ENCODE assay signal across 9 cellular contexts in the genomic region with DNA sequence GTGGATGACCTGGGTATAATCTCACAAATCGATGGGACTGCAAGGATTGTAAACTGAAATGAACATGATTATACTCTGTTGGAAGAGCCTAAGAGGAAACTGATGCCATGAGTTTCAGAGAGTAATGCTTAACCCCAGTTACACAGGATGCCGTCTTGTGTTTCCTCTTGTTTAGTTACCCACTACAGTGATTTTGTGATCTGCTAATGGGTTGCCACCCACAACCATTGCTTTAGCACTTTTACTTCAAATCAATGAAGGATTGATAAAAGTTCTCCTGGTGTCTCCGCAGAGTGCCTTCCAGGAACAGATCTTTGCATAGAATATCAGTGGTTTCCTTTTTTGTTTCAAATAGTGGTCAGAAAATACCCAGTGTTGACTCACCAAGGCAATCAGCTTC. TPM values are rescaled to one million over a fixed set of nuclear protein-coding genes. Genes with fewer than 3 reads are reported as not detected.
DNase-seq lines count a peak whose midpoint lies in the region; ATAC-seq and TF ChIP-seq lines count a peak whose summit lies in the region.
"Not testable (repeated sequence)": the region's sequence is repeated elsewhere in the genome, so short reads cannot be mapped to it uniquely, and the experiment has no call there.
"Had no signal": no experiment of that assay in that cellular context is flagged by ENCODE, and none has a peak within 500 bp of the region (broad histone marks: within the 10 kb centered on the region; RNA-seq: fewer than 3 reads in every experiment).

No MANE protein-coding gene starts in this region.

- H3K27ac ChIP-seq in GM23248 = peak overlapping the region; percentile 85; the same call in 1 of the 2 replicates

- peaks cover 15% of the 10 kb centered on the region; the same call in 1 of the 2 replicates for H4K20me1 ChIP-seq in GM23248 (ENCODE audit: insufficient read depth)

- not testable (repeated sequence) for H3K27me3 Mint-ChIP-seq in T-cell; activated CD8-positive, alpha-beta memory T cell treated with anti-CD3 and anti-CD28 coated beads, Interleukin-2, amount 10 ng/mL, durations not matched to agents 7 days and 5 days; activated naive CD8-positive, alpha-beta T cell treated with anti-CD3 and anti-CD28 coated beads for 36 hours; endothelial cell (ENCODE audit: unreplicated experiment); natural killer cell treated with Interleukin-12 subunit alpha and Interleukin-12 subunit beta and Interleukin-15 and Interleukin-18, amount 100 ng/mL, for 72 hours; stimulated activated naive CD8-positive, alpha-beta T cell treated with anti-CD3 and anti-CD28 coated beads, Interleukin-15, Interleukin-2, amounts not matched to agents 100 ng/mL and 50 ng/mL, for 24 hours

- POLR2A ChIA-PET in T-cell (lab: Charles Lee) = not testable (repeated sequence)

- peaks cover 25% of the 10 kb centered on the region for H3K36me3 ChIP-seq in GM23248 (ENCODE audit: low read depth)

- H3K27ac Mint-ChIP-seq in T-cell = peak overlapping the region; percentile 87
- H3K27ac Mint-ChIP-seq in activated CD8-positive, alpha-beta memory T cell treated with anti-CD3 and anti-CD28 coated beads, Interleukin-2, amount 10 ng/mL, durations not matched to agents 7 days and 5 days = peak overlapping the region; percentile 69
- peak overlapping the region; percentile 76 for H3K27ac Mint-ChIP-seq in activated naive CD8-positive, alpha-beta T cell treated with anti-CD3 and anti-CD28 coated beads for 36 hours
- peak overlapping the region; percentile 61 for H3K27ac Mint-ChIP-seq in endothelial cell (ENCODE audit: unreplicated experiment)
- H3K27ac Mint-ChIP-seq in natural killer cell treated with Interleukin-12 subunit alpha and Interleukin-12 subunit beta and Interleukin-15 and Interleukin-18, amount 100 ng/mL, for 72 hours = peak overlapping the region; percentile 62 to 83
- peak overlapping the region; percentile 73 for H3K27ac Mint-ChIP-seq in stimulated activated naive CD8-positive, alpha-beta T cell treated with anti-CD3 and anti-CD28 coated beads, Interleukin-15, Interleukin-2, amounts not matched to agents 100 ng/mL and 50 ng/mL, for 24 hours

- peaks cover 66% of the 10 kb centered on the region for H3F3A ChIP-seq in GM23248 (ENCODE audit: insufficient read depth)

- in situ Hi-C loops in GM23248 (cut with MboI) = not testable (repeated sequence)

- H3K27me3 ChIP-seq in GM23248 (replicated peaks; ENCODE audit: insufficient read depth) = not testable (repeated sequence)

- H3K4me3 ChIP-seq in GM23248 = not testable (repeated sequence)

- H3K4me1 ChIP-seq in GM23248 (ENCODE audit: insufficient read depth) = peaks cover 41% of the 10 kb centered on the region

- H3K4me1 Mint-ChIP-seq in T-cell = peaks cover 57 to 82% (median 70%) of the 10 kb centered on the region in 3 donors
- H3K4me1 Mint-ChIP-seq in activated CD8-positive, alpha-beta memory T cell treated with anti-CD3 and anti-CD28 coated beads, Interleukin-2, amount 10 ng/mL, durations not matched to agents 7 days and 5 days = peaks cover 55% of the 10 kb centered on the region
- H3K4me1 Mint-ChIP-seq in activated naive CD8-positive, alpha-beta T cell treated with anti-CD3 and anti-CD28 coated beads for 36 hours = peaks cover 69% of the 10 kb centered on the region
- H3K4me1 Mint-ChIP-seq in endothelial cell (ENCODE audit: unreplicated experiment) = peaks cover 18% of the 10 kb centered on the region
- peaks cover 55 to 72% of the 10 kb centered on the region in 2 donors for H3K4me1 Mint-ChIP-seq in natural killer cell treated with Interleukin-12 subunit alpha and Interleukin-12 subunit beta and Interleukin-15 and Interleukin-18, amount 100 ng/mL, for 72 hours (ENCODE audit: low read depth in 2 of 2)
- peaks cover 80% of the 10 kb centered on the region for H3K4me1 Mint-ChIP-seq in stimulated activated naive CD8-positive, alpha-beta T cell treated with anti-CD3 and anti-CD28 coated beads, Interleukin-15, Interleukin-2, amounts not matched to agents 100 ng/mL and 50 ng/mL, for 24 hours (ENCODE audit: low read depth)

- not testable (repeated sequence) for H3K9me2 ChIP-seq in GM23248 (ENCODE audit: insufficient read depth)

- not testable (repeated sequence) for H3K9ac ChIP-seq in GM23248

- H2AFZ ChIP-seq in GM23248 = not testable (repeated sequence)

- DNase-seq in GM23248 = peak; percentile 1
- not testable (repeated sequence) for DNase-seq in T-cell; activated CD8-positive, alpha-beta memory T cell treated with anti-CD3 and anti-CD28 coated beads, Interleukin-2, amount 10 ng/mL, durations not matched to agents 7 days and 5 days; activated naive CD8-positive, alpha-beta T cell treated with anti-CD3 and anti-CD28 coated beads for 36 hours; endothelial cell (ENCODE audit: low spot score)
- peak; percentile 53 for DNase-seq in natural killer cell treated with Interleukin-12 subunit alpha and Interleukin-12 subunit beta and Interleukin-15 and Interleukin-18, amount 100 ng/mL, for 72 hours (ENCODE audit: low spot score)

- CTCF ChIA-PET in T-cell (lab: Charles Lee) = not testable (repeated sequence)
- CTCF ChIA-PET in activated CD8-positive, alpha-beta memory T cell treated with anti-CD3 and anti-CD28 coated beads, Interleukin-2, amount 10 ng/mL, durations not matched to agents 7 days and 5 days (lab: Charles Lee) = interaction anchor here (1.3 kb wide), 2 partner anchors 12 to 164 kb away, joined by 3 to 4 read pairs; no protein-coding TSS in a partner anchor

- 68 to 71% methylated on average over 2 to 3 of the region's 3 CpGs for WGBS in GM23248 (ENCODE audit: low coverage in 1 of 2, low lambda C conversion rate in 2 of 2, missing lambda C conversion rate in 2 of 2), 2 experiments

- H3K9me3 ChIP-seq in GM23248 (ENCODE audit: low read depth) = not testable (repeated sequence)

- H3K36me3 Mint-ChIP-seq in T-cell = peaks cover 39% of the 10 kb centered on the region
- peaks cover 51% of the 10 kb centered on the region for H3K36me3 Mint-ChIP-seq in activated CD8-positive, alpha-beta memory T cell treated with anti-CD3 and anti-CD28 coated beads, Interleukin-2, amount 10 ng/mL, durations not matched to agents 7 days and 5 days
- peaks cover 69% of the 10 kb centered on the region for H3K36me3 Mint-ChIP-seq in activated naive CD8-positive, alpha-beta T cell treated with anti-CD3 and anti-CD28 coated beads for 36 hours
- H3K36me3 Mint-ChIP-seq in endothelial cell (ENCODE audit: low read depth, unreplicated experiment) = peaks cover 13% of the 10 kb centered on the region
- H3K36me3 Mint-ChIP-seq in natural killer cell treated with Interleukin-12 subunit alpha and Interleukin-12 subunit beta and Interleukin-15 and Interleukin-18, amount 100 ng/mL, for 72 hours = peaks cover 34% of the 10 kb centered on the region
- H3K36me3 Mint-ChIP-seq in stimulated activated naive CD8-positive, alpha-beta T cell treated with anti-CD3 and anti-CD28 coated beads, Interleukin-15, Interleukin-2, amounts not matched to agents 100 ng/mL and 50 ng/mL, for 24 hours (ENCODE audit: low read depth) = peaks cover 83% of the 10 kb centered on the region

- H3K4me3 Mint-ChIP-seq in T-cell = peak overlapping the region in 1 of 3 donors; percentile 59
- peak overlapping the region; percentile 33 for H3K4me3 Mint-ChIP-seq in activated CD8-positive, alpha-beta memory T cell treated with anti-CD3 and anti-CD28 coated beads, Interleukin-2, amount 10 ng/mL, durations not matched to agents 7 days and 5 days
- H3K4me3 Mint-ChIP-seq in activated naive CD8-positive, alpha-beta T cell treated with anti-CD3 and anti-CD28 coated beads for 36 hours; endothelial cell (ENCODE audit: unreplicated experiment): not testable (repeated sequence)
- peak overlapping the region; percentile 77 for H3K4me3 Mint-ChIP-seq in natural killer cell treated with Interleukin-12 subunit alpha and Interleukin-12 subunit beta and Interleukin-15 and Interleukin-18, amount 100 ng/mL, for 72 hours
- H3K4me3 Mint-ChIP-seq in stimulated activated naive CD8-positive, alpha-beta T cell treated with anti-CD3 and anti-CD28 coated beads, Interleukin-15, Interleukin-2, amounts not matched to agents 100 ng/mL and 50 ng/mL, for 24 hours = peak overlapping the region; percentile 47

- not testable (repeated sequence) for H3K9me3 Mint-ChIP-seq in T-cell; activated CD8-positive, alpha-beta memory T cell treated with anti-CD3 and anti-CD28 coated beads, Interleukin-2, amount 10 ng/mL, durations not matched to agents 7 days and 5 days (ENCODE audit: low read depth); activated naive CD8-positive, alpha-beta T cell treated with anti-CD3 and anti-CD28 coated beads for 36 hours; endothelial cell (ENCODE audit: unreplicated experiment); natural killer cell treated with Interleukin-12 subunit alpha and Interleukin-12 subunit beta and Interleukin-15 and Interleukin-18, amount 100 ng/mL, for 72 hours; stimulated activated naive CD8-positive, alpha-beta T cell treated with anti-CD3 and anti-CD28 coated beads, Interleukin-15, Interleukin-2, amounts not matched to agents 100 ng/mL and 50 ng/mL, for 24 hours

- not testable (repeated sequence) for H3K4me2 ChIP-seq in GM23248 (ENCODE audit: unreplicated experiment)

- peak in 1 of 4 experiments; percentile 25 for ATAC-seq in T-cell (replicated peaks in 1 of 4)
- peak; percentile 24 for ATAC-seq in activated CD8-positive, alpha-beta memory T cell treated with anti-CD3 and anti-CD28 coated beads, Interleukin-2, amount 10 ng/mL, durations not matched to agents 7 days and 5 days
- ATAC-seq in natural killer cell treated with Interleukin-12 subunit alpha and Interleukin-12 subunit beta and Interleukin-15 and Interleukin-18, amount 100 ng/mL, for 72 hours = peak; percentile 65 to 71

- peaks cover 45% of the 10 kb centered on the region for H3K79me2 ChIP-seq in GM23248 (ENCODE audit: insufficient read depth)

- TF ChIP-seq CTCF in endothelial cell (IDR thresholded peaks at IDR 0.05; ENCODE audit: unreplicated experiment) = not testable (repeated sequence)

RNA-seq across cellular contexts. Expression of a gene that starts 22.4 kb away (rescaled TPM):
- 0.65 and 1.4 TPM in 2 replicates for total RNA-seq in GM23248 (2014; rRNA removed; shearing (Covaris generic))
- 0.96 and 1.0 TPM in 2 replicates for polyA plus RNA-seq in GM23248 (2016; fragmentation: Nextera tagmentation; extraction: Ambion mirVana)
- total RNA-seq in T-cell (1 to 10 TPM in 3 of 5 donors, under 1 TPM in 2; 0.55 to 4.7 (median 2.1) TPM), endothelial cell (ENCODE audit: unreplicated experiment) (2.2 TPM)
- not detected for total RNA-seq in activated CD8-positive, alpha-beta memory T cell treated with anti-CD3 and anti-CD28 coated beads, Interleukin-2, amount 10 ng/mL, durations not matched to agents 7 days and 5 days
- total RNA-seq in activated naive CD8-positive, alpha-beta T cell treated with anti-CD3 and anti-CD28 coated beads for 36 hours = not detected
- under 1 TPM in 1 of 2 donors, not detected in 1; 0.62 TPM for total RNA-seq in natural killer cell treated with Interleukin-12 subunit alpha and Interleukin-12 subunit beta and Interleukin-15 and Interleukin-18, amount 100 ng/mL, for 72 hours

RNA-seq across cellular contexts. Expression of a gene that starts 23.5 kb away (rescaled TPM):
- total RNA-seq in GM23248 (2014; rRNA removed; shearing (Covaris generic)) = 1.5 and 3.4 TPM in 2 replicates
- 0.43 and 0.93 TPM in 2 replicates for polyA plus RNA-seq in GM23248 (2016; fragmentation: Nextera tagmentation; extraction: Ambion mirVana)
- 1 to 10 TPM in 2 of 5 donors, under 1 TPM in 3; 0.66 to 1.3 (median 0.92) TPM for total RNA-seq in T-cell
- not detected for total RNA-seq in activated CD8-positive, alpha-beta memory T cell treated with anti-CD3 and anti-CD28 coated beads, Interleukin-2, amount 10 ng/mL, durations not matched to agents 7 days and 5 days
- total RNA-seq in activated naive CD8-positive, alpha-beta T cell treated with anti-CD3 and anti-CD28 coated beads for 36 hours = under 1 TPM; 0.36 to 0.66 TPM
- 0.54 TPM for total RNA-seq in endothelial cell (ENCODE audit: unreplicated experiment)
- under 1 TPM in 1 of 2 donors, not detected in 1; 0.78 TPM for total RNA-seq in natural killer cell treated with Interleukin-12 subunit alpha and Interleukin-12 subunit beta and Interleukin-15 and Interleukin-18, amount 100 ng/mL, for 72 hours
- total RNA-seq: Caco-2, H4 had no signal

RNA-seq across cellular contexts. Expression of a gene that starts 25.8 kb away (rescaled TPM):
- 6.3 and 8.3 TPM in 2 replicates for total RNA-seq in GM23248 (2014; rRNA removed; shearing (Covaris generic))
- 1.1 and 1.6 TPM in 2 replicates for polyA plus RNA-seq in GM23248 (2016; fragmentation: Nextera tagmentation; extraction: Ambion mirVana)
- total RNA-seq in T-cell = under 1 TPM; 0.20 to 0.76 (median 0.65) TPM
- not detected for total RNA-seq in activated CD8-positive, alpha-beta memory T cell treated with anti-CD3 and anti-CD28 coated beads, Interleukin-2, amount 10 ng/mL, durations not matched to agents 7 days and 5 days
- under 1 TPM; 0.33 to 0.62 TPM for total RNA-seq in activated naive CD8-positive, alpha-beta T cell treated with anti-CD3 and anti-CD28 coated beads for 36 hours
- total RNA-seq in endothelial cell (ENCODE audit: unreplicated experiment) = 0.51 TPM
- total RNA-seq in natural killer cell treated with Interleukin-12 subunit alpha and Interleukin-12 subunit beta and Interleukin-15 and Interleukin-18, amount 100 ng/mL, for 72 hours = 1 to 10 TPM; 1.0 to 2.9 TPM
